ENCODE assay signal across 16 cellular contexts in genomic region chr1:247456914-247457638, GRCh38. TPM values are rescaled to one million over a fixed set of nuclear protein-coding genes. Genes with fewer than 3 reads are reported as not detected.
DNase-seq lines count a peak whose midpoint lies in the region; ATAC-seq and TF ChIP-seq lines count a peak whose summit lies in the region.
"Had no signal": no experiment of that assay in that cellular context is flagged by ENCODE, and none has a peak within 500 bp of the region (broad histone marks: within the 10 kb centered on the region; RNA-seq: fewer than 3 reads in every experiment).

No MANE protein-coding gene starts in this region.

- H3K4me1 Mint-ChIP-seq in GM23338, result peaks cover 4% of the 10 kb centered on the region; the same call in 1 of the 3 replicates
- peaks cover 16% of the 10 kb centered on the region for H3K4me1 Mint-ChIP-seq in activated naive CD8-positive, alpha-beta T cell treated with anti-CD3 and anti-CD28 coated beads, Interleukin-2, amount 50 U/mL, for 24 hours

- H3F3A ChIP-seq in GM23338 (replicated peaks; ENCODE audit: low read depth), result no peaks in the 10 kb centered on the region

- H3K18ac ChIP-seq in neuronal stem cell (ENCODE audit: low read length), result peak overlapping the region; percentile 71

- H3K14ac ChIP-seq in neuronal stem cell (ENCODE audit: low read length), result no peak overlapping the region

- H3K79me1 ChIP-seq in neuronal stem cell (ENCODE audit: low read depth, low read length), result no peaks in the 10 kb centered on the region

- no peak overlapping the region for H2BK15ac ChIP-seq in neuronal stem cell (ENCODE audit: low read length)

- no peak overlapping the region for H2AK5ac ChIP-seq in neuronal stem cell (ENCODE audit: low read depth, low read length)

- H3K4me1 ChIP-seq in GM23338 (ENCODE audit: insufficient read depth) (no peaks in the 10 kb centered on the region), neuronal stem cell (ENCODE audit: control insufficient read depth in 2 of 2, insufficient read depth in 1 of 2, low read depth in 1 of 2, low read length in 2 of 2) (peaks cover 0 to 5% of the 10 kb centered on the region in 2 donors)
- H3K4me1 ChIP-seq: SJCRH30, vagina had no signal

- no CpG with 5 or more reads among the region's 16 CpGs for WGBS in neuronal stem cell (ENCODE audit: extremely low coverage in 2 of 2, insufficient read length in 2 of 2, insufficient replicate concordance in 1 of 2), 2 donors

- TF ChIP-seq CTCF in GM23338 (conservative IDR thresholded peaks at IDR 0.05; ENCODE audit: low read depth in 2 of 2) (no peak), coronary artery (IDR thresholded peaks at IDR 0.05) (no peak)

- no peak overlapping the region for H3K4me3 ChIP-seq in GM23338
- no peak overlapping the region for H3K4me3 ChIP-seq in neuronal stem cell (ENCODE audit: low read length in 2 of 2)
- no peak overlapping the region for H3K4me3 ChIP-seq in coronary artery
- H3K4me3 ChIP-seq: SJCRH30, vagina had no signal

- no peak overlapping the region for H4K91ac ChIP-seq in neuronal stem cell (ENCODE audit: low read depth, low read length, poor library complexity)

- H3K4me3 Mint-ChIP-seq in GM23338, result no peak overlapping the region
- H3K4me3 Mint-ChIP-seq in activated naive CD8-positive, alpha-beta T cell treated with anti-CD3 and anti-CD28 coated beads, Interleukin-2, amount 50 U/mL, for 24 hours, result no peak overlapping the region

- H2BK5ac ChIP-seq in neuronal stem cell (ENCODE audit: low read length), result no peak overlapping the region

- H2AFZ ChIP-seq in GM23338 (no peak overlapping the region), neuronal stem cell (ENCODE audit: low read length) (no peak overlapping the region)

- no peaks in the 10 kb centered on the region for H3K79me2 ChIP-seq in GM23338 (replicated peaks; ENCODE audit: insufficient read depth)

- DNase-seq in CD1c-positive myeloid dendritic cell (ENCODE audit: extremely low spot score) (peak; percentile 89), GM23338 (ENCODE audit: low spot score) (no peak), neuronal stem cell (ENCODE audit: low spot score) (no peak), T-helper 2 cell (no peak), coronary artery (ENCODE audit: low spot score) (no peak), NCI-H1105 treated with DMSO at 0.1 percent for 48 hours (lab: John Stamatoyannopoulos, UW) (no peak)
- DNase-seq in activated naive CD8-positive, alpha-beta T cell treated with anti-CD3 and anti-CD28 coated beads, Interleukin-2, amount 50 U/mL, for 24 hours, result peak; percentile 30
- DNase-seq: brain microvascular endothelial cell; effector CD4-positive, alpha-beta T cell; MM.1S; SJCRH30; WERI-Rb-1 had no signal

- H3K4me2 ChIP-seq in GM23338 (no peak overlapping the region), neuronal stem cell (ENCODE audit: insufficient read depth, low read length, poor library complexity, severe bottlenecking) (no peak overlapping the region)

- H4K20me1 ChIP-seq in GM23338 (replicated peaks; ENCODE audit: insufficient read depth), result no peaks in the 10 kb centered on the region

- ATAC-seq in GM23338 (0 out of 3 replicates have a peak, but pooled peaks have one; percentile 31), HG02623 (IDR thresholded peaks at IDR 0.05; ENCODE audit: unreplicated experiment) (no peak)
- ATAC-seq in activated naive CD8-positive, alpha-beta T cell treated with anti-CD3 and anti-CD28 coated beads, Interleukin-2, amount 50 U/mL, for 24 hours, result peak; percentile 84

- H2BK12ac ChIP-seq in neuronal stem cell (ENCODE audit: low read length), result no peak overlapping the region

- H3K36me3 Mint-ChIP-seq in GM23338 (ENCODE audit: low read depth), result no peaks in the 10 kb centered on the region; the same call in 2 of the 3 replicates
- no peaks in the 10 kb centered on the region for H3K36me3 Mint-ChIP-seq in activated naive CD8-positive, alpha-beta T cell treated with anti-CD3 and anti-CD28 coated beads, Interleukin-2, amount 50 U/mL, for 24 hours (ENCODE audit: low read depth)

- no peaks in the 10 kb centered on the region for H3K9me2 ChIP-seq in GM23338 (ENCODE audit: insufficient read depth)

- H3K36me3 ChIP-seq in GM23338 (ENCODE audit: insufficient read depth) (no peaks in the 10 kb centered on the region), neuronal stem cell (replicated peaks in 1 of 2; ENCODE audit: control insufficient read depth in 2 of 2, insufficient read depth in 2 of 2, low read length in 2 of 2) (no peaks in the 10 kb centered on the region)
- H3K36me3 ChIP-seq: brain microvascular endothelial cell, SJCRH30, vagina, WERI-Rb-1 had no signal

- H3K27ac ChIP-seq in GM23338 (ENCODE audit: low read depth), result no peak overlapping the region
- no peak overlapping the region for H3K27ac ChIP-seq in neuronal stem cell (replicated peaks; ENCODE audit: low read length)
- H3K27ac ChIP-seq in coronary artery, result no peak overlapping the region
- H3K27ac ChIP-seq: brain microvascular endothelial cell, SJCRH30, vagina, WERI-Rb-1 had no signal

- H3K23ac ChIP-seq in neuronal stem cell (ENCODE audit: low read depth, low read length, poor library complexity), result peak overlapping the region; percentile 68

- H3K4ac ChIP-seq in neuronal stem cell (ENCODE audit: low read length), result no peak overlapping the region

- peaks cover 2% of the 10 kb centered on the region; the same call in 1 of the 3 replicates for H3K9me3 Mint-ChIP-seq in GM23338
- H3K9me3 Mint-ChIP-seq in activated naive CD8-positive, alpha-beta T cell treated with anti-CD3 and anti-CD28 coated beads, Interleukin-2, amount 50 U/mL, for 24 hours, result no peaks in the 10 kb centered on the region

- H3K27me3 ChIP-seq in GM23338 (ENCODE audit: insufficient read depth), result no peaks in the 10 kb centered on the region
- H3K27me3 ChIP-seq in neuronal stem cell (ENCODE audit: control insufficient read depth in 3 of 3, insufficient read depth in 3 of 3, low read depth in 1 of 3, low read length in 3 of 3), result no peaks in the 10 kb centered on the region
- H3K27me3 ChIP-seq: brain microvascular endothelial cell, SJCRH30, vagina had no signal

- no peaks in the 10 kb centered on the region for H3K27me3 Mint-ChIP-seq in GM23338 (ENCODE audit: insufficient read depth, low read depth, poor library complexity)
- peaks cover 12% of the 10 kb centered on the region for H3K27me3 Mint-ChIP-seq in activated naive CD8-positive, alpha-beta T cell treated with anti-CD3 and anti-CD28 coated beads, Interleukin-2, amount 50 U/mL, for 24 hours

- no peak overlapping the region for H3K27ac Mint-ChIP-seq in GM23338
- H3K27ac Mint-ChIP-seq in activated naive CD8-positive, alpha-beta T cell treated with anti-CD3 and anti-CD28 coated beads, Interleukin-2, amount 50 U/mL, for 24 hours, result peak overlapping the region; percentile 17

- no peaks in the 10 kb centered on the region for H3K9me3 ChIP-seq in neuronal stem cell (replicated peaks in 1 of 2; ENCODE audit: control insufficient read depth in 2 of 2, insufficient read depth in 1 of 2, low read depth in 1 of 2, low read length in 2 of 2)
- H3K9me3 ChIP-seq: SJCRH30, vagina had no signal

- no peak overlapping the region for H4K8ac ChIP-seq in neuronal stem cell (ENCODE audit: low read depth, low read length)

- H3K9ac ChIP-seq in neuronal stem cell (ENCODE audit: low read depth, low read length, poor library complexity), result no peak overlapping the region

- no peak overlapping the region for H2BK120ac ChIP-seq in neuronal stem cell (ENCODE audit: low read depth, low read length)

TF ChIP-seq in GM23338, 12 proteins besides CTCF, POLR2A, EP300 and RAD21 (continues in another document):
- no peak for TF ChIP-seq STAT1 (IDR thresholded peaks at IDR 0.05; ENCODE audit: unreplicated experiment)
- no peak for TF ChIP-seq ETS1 (IDR thresholded peaks at IDR 0.05)

RNA-seq across cellular contexts. Expression of gene OR2B11, which starts 0.8 kb away (rescaled TPM):
- not detected in 2 replicates for total RNA-seq in GM23338 (2014; rRNA removed; shearing (Covaris generic))
- polyA plus RNA-seq in GM23338 (2016; fragmentation: Nextera tagmentation; extraction: Ambion mirVana), result not detected in 2 replicates
- polyA plus RNA-seq in neuronal stem cell (2013, experiment 1 of 2), result not detected
- not detected for polyA plus RNA-seq in neuronal stem cell (2013, experiment 2 of 2)
- total RNA-seq: lung microvascular endothelial cell, SJCRH30, vagina had no signal
- polyA plus RNA-seq: BJ had no signal

RNA-seq across cellular contexts. Expression of gene NLRP3, which starts 41.1 kb away (rescaled TPM):
- total RNA-seq in GM23338 (2014; rRNA removed; shearing (Covaris generic)), result 0.42 TPM in 1 of 2 replicates, not detected in the other
- 0.14 TPM in 1 of 2 replicates, not detected in the other for polyA plus RNA-seq in GM23338 (2016; fragmentation: Nextera tagmentation; extraction: Ambion mirVana)
- 0.24 TPM for polyA plus RNA-seq in neuronal stem cell (2013, experiment 1 of 2)
- polyA plus RNA-seq in neuronal stem cell (2013, experiment 2 of 2), result 0.26 TPM
- polyA plus RNA-seq: BJ had no signal

Comparison
In these comparisons a context has a peak if more than half of its experiments do, and no peak if none do; other contexts are left out.
1. DNase-seq: peak in CD1c-positive myeloid dendritic cell (single experiment) and activated naive CD8-positive, alpha-beta T cell treated with anti-CD3 and anti-CD28 coated beads, Interleukin-2, amount 50 U/mL, for 24 hours (single experiment); none in GM23338 (single experiment), neuronal stem cell (single experiment), T-helper 2 cell (0 of 5), coronary artery (single experiment) and NCI-H1105 treated with DMSO at 0.1 percent for 48 hours (single experiment).